12 cellular contexts compared by ENCODE assay signal in the genomic region with DNA sequence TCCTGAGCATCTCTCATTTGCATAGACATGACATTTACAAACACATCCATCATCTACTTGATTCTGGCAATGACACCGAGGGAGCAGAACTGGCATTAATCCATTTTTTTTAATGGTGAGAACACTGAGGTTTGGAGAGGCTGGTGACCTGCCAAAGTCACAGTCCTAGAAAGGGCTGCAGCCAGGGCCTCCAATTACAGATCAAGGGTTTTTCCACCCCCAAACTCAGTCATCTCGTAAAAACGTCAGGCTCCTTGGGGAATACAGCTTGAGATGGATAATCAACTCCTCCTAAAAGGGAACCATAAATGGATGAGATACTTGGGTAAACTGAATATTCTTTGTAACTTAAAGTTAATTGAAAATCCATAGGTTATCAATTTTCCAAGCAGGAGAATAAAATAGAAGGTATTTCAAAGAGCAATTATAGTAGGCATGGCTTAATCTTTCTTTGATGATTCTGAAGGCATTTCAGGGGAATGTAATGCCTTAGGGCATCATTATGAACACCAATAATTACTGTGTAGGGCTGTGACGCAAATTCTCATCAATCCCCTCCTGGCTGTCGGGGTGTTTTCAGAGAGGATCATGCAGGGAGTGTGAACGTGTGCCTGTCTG. TPM values are rescaled to one million over a fixed set of nuclear protein-coding genes. Genes with fewer than 3 reads are reported as not detected.
DNase-seq lines count a peak whose midpoint lies in the region; ATAC-seq, FAIRE-seq and TF ChIP-seq lines count a peak whose summit lies in the region.
"Had no signal": no experiment of that assay in that cellular context is flagged by ENCODE, and none has a peak within 500 bp of the region (broad histone marks: within the 10 kb centered on the region; RNA-seq: fewer than 3 reads in every experiment).

No MANE protein-coding gene starts in this region.

- FAIRE-seq in H54 (lab: Jason Lieb, UNC), result no peak
- FAIRE-seq: bronchial epithelial cell, endothelial cell of umbilical vein had no signal

- no peaks in the 10 kb centered on the region for H4K20me1 ChIP-seq in PC-3 (ENCODE audit: low read length)

- POLR2A ChIA-PET in PC-3 (lab: Charles Lee; ENCODE audit: unreplicated experiment), result interaction anchor here (0.6 kb wide), 1 partner anchor 92 kb away, joined by 3 read pairs; no protein-coding TSS in a partner anchor

- no peak overlapping the region for H2AFZ ChIP-seq in PC-3 (ENCODE audit: low read length)

- H3K27ac ChIP-seq in PC-3 (ENCODE audit: low read length), result no peak overlapping the region

- CTCF ChIA-PET in PC-3 (lab: Charles Lee), result interaction anchor here (0.5 to 1.8 kb wide), 3 partner anchors 18 to 95 kb away, joined by 3 to 11 read pairs (median 6); no protein-coding TSS in a partner anchor

- no peak overlapping the region for H3K9ac ChIP-seq in PC-3 (ENCODE audit: low read length)

- H3K4me2 ChIP-seq in PC-3 (ENCODE audit: low read length), result no peak overlapping the region

- TF ChIP-seq RAD21 in Ishikawa (IDR thresholded peaks at IDR 0.05; ENCODE audit: low read depth), result no peak; the same call in 1 of the 2 replicates

- intact Hi-C loops in PC-3 (cut with micrococcal nuclease), result no loop called here

- BruUV-seq in PC-3 (replicated peaks; lab: Mats Ljungman, UMichigan), result no TSS peak

- H3K36me3 ChIP-seq in PC-3 (ENCODE audit: low read depth, low read length) (no peaks in the 10 kb centered on the region), H7 (replicated peaks; ENCODE audit: control insufficient read depth, insufficient read depth, low read length) (no peaks in the 10 kb centered on the region)
- H3K36me3 ChIP-seq: spleen had no signal

- H3K79me2 ChIP-seq in PC-3 (ENCODE audit: low read length), result no peaks in the 10 kb centered on the region

- peak; percentile 92 for TF ChIP-seq EP300 in Ishikawa (IDR thresholded peaks at IDR 0.05; ENCODE audit: borderline replicate concordance)

- H3K4me3 ChIP-seq in PC-3 (ENCODE audit: low read length) (no peak overlapping the region), H7 (ENCODE audit: insufficient read depth, low read depth, low read length) (no peak overlapping the region)
- H3K4me3 ChIP-seq: spleen had no signal

- H3K27me3 ChIP-seq in PC-3 (ENCODE audit: low read length), result no peaks in the 10 kb centered on the region
- no peaks in the 10 kb centered on the region for H3K27me3 ChIP-seq in H7 (ENCODE audit: control insufficient read depth, insufficient read depth, low read length)
- H3K27me3 ChIP-seq: spleen had no signal

- TF ChIP-seq POLR2A in H54 (IDR thresholded peaks at IDR 0.05; ENCODE audit: low read depth, low read length), result no peak

- no peaks in the 10 kb centered on the region for H3K9me3 ChIP-seq in PC-3 (ENCODE audit: low read length)
- H3K9me3 ChIP-seq: spleen had no signal

- H3K4me1 ChIP-seq in PC-3 (ENCODE audit: insufficient read depth, low read length), result peaks cover 33% of the 10 kb centered on the region

- ATAC-seq in PC-3 (peak; percentile 16; the same call in 1 of the 2 replicates), HG03378 (IDR thresholded peaks at IDR 0.05; ENCODE audit: unreplicated experiment) (no peak)

- DNase-seq in DMS153 treated with DMSO at 0.1 percent for 48 hours (lab: John Stamatoyannopoulos, UW; ENCODE audit: unreplicated experiment) (peak; percentile 57), PC-3 (peak; percentile 60), myocyte (ENCODE audit: low read depth) (peak; percentile 47), H54 (ENCODE audit: insufficient read length, low spot score) (no peak), cerebellar nuclear complex (lab: John Stamatoyannopoulos, UW) (no peak), H7 (no peak)
- DNase-seq: activated B cell treated with CpG ODN at 0.5 μM for 24 hours, spleen had no signal

- no peak for TF ChIP-seq CTCF in PC-3 (conservative IDR thresholded peaks at IDR 0.05; ENCODE audit: low read depth, low read length)

- no peaks in the 10 kb centered on the region for H3K9me2 ChIP-seq in PC-3 (replicated peaks; ENCODE audit: low read length)

- H3F3A ChIP-seq in PC-3 (ENCODE audit: low read length, unreplicated experiment), result no peaks in the 10 kb centered on the region

TF ChIP-seq in Ishikawa, 13 proteins besides CTCF, POLR2A, EP300 and RAD21:
- TF ChIP-seq TCF12 (IDR thresholded peaks at IDR 0.05; ENCODE audit: low read depth) (peak; percentile 94), YY1 (IDR thresholded peaks at IDR 0.05; ENCODE audit: low read depth) (no peak; the same call in 1 of the 2 replicates), ZBTB7A (IDR thresholded peaks at IDR 0.05; ENCODE audit: low read depth) (no peak), TAF1 (IDR thresholded peaks at IDR 0.05; ENCODE audit: low read depth) (no peak), FOXM1 (IDR thresholded peaks at IDR 0.05; ENCODE audit: borderline replicate concordance, low read depth) (peak; percentile 83), USF1 (IDR thresholded peaks at IDR 0.05) (0 out of 2 replicates have a peak, but pooled peaks have one; percentile 5), EGR1 (IDR thresholded peaks at IDR 0.05) (peak; percentile 59; the same call in 1 of the 2 replicates), CREB1 (IDR thresholded peaks at IDR 0.05; ENCODE audit: low read depth) (no peak), CEBPB (IDR thresholded peaks at IDR 0.05) (peak; percentile 50; the same call in 1 of the 2 replicates), NFIC (IDR thresholded peaks at IDR 0.05) (peak; percentile 95), TEAD4 (IDR thresholded peaks at IDR 0.05) (peak; percentile 58)
- TF ChIP-seq, protein P1, sequence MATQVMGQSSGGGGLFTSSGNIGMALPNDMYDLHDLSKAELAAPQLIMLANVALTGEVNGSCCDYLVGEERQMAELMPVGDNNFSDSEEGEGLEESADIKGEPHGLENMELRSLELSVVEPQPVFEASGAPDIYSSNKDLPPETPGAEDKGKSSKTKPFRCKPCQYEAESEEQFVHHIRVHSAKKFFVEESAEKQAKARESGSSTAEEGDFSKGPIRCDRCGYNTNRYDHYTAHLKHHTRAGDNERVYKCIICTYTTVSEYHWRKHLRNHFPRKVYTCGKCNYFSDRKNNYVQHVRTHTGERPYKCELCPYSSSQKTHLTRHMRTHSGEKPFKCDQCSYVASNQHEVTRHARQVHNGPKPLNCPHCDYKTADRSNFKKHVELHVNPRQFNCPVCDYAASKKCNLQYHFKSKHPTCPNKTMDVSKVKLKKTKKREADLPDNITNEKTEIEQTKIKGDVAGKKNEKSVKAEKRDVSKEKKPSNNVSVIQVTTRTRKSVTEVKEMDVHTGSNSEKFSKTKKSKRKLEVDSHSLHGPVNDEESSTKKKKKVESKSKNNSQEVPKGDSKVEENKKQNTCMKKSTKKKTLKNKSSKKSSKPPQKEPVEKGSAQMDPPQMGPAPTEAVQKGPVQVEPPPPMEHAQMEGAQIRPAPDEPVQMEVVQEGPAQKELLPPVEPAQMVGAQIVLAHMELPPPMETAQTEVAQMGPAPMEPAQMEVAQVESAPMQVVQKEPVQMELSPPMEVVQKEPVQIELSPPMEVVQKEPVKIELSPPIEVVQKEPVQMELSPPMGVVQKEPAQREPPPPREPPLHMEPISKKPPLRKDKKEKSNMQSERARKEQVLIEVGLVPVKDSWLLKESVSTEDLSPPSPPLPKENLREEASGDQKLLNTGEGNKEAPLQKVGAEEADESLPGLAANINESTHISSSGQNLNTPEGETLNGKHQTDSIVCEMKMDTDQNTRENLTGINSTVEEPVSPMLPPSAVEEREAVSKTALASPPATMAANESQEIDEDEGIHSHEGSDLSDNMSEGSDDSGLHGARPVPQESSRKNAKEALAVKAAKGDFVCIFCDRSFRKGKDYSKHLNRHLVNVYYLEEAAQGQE (IDR thresholded peaks at IDR 0.05; ENCODE audit: low read depth), result no peak
- TF ChIP-seq, protein P2, sequence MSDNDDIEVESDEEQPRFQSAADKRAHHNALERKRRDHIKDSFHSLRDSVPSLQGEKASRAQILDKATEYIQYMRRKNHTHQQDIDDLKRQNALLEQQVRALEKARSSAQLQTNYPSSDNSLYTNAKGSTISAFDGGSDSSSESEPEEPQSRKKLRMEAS (IDR thresholded peaks at IDR 0.05), result peak; percentile 31; the same call in 1 of the 2 replicates
TF ChIP-seq in Ishikawa: peak in this region for 8.

RNA-seq across cellular contexts. Expression of gene MEOX1, which starts 9.5 kb away (rescaled TPM):
- total RNA-seq in PC-3 (2014; rRNA removed) (0.84 TPM in 1 of 2 replicates, not detected in the other), myocyte (0.19 and 0.47 TPM in 2 replicates)
- 0.15 TPM for polyA plus RNA-seq in myocyte (2012)
- total RNA-seq in H7 (2014; rRNA removed; shearing (Covaris generic)), result 0.18 TPM in 1 of 2 replicates, not detected in the other
- total RNA-seq: activated B cell treated with CpG ODN at 0.5 μM for 24 hours, bronchial epithelial cell, endothelial cell of umbilical vein had no signal

Comparison
In these comparisons a context has a peak if more than half of its experiments do, and no peak if none do; other contexts are left out.
1. DNase-seq: peak in DMS153 treated with DMSO at 0.1 percent for 48 hours (single experiment), PC-3 (single experiment) and myocyte (single experiment); none in H54 (single experiment), cerebellar nuclear complex (0 of 2) and H7 (single experiment).